ENCODE assay signal across 13 cellular contexts in the genomic region with DNA sequence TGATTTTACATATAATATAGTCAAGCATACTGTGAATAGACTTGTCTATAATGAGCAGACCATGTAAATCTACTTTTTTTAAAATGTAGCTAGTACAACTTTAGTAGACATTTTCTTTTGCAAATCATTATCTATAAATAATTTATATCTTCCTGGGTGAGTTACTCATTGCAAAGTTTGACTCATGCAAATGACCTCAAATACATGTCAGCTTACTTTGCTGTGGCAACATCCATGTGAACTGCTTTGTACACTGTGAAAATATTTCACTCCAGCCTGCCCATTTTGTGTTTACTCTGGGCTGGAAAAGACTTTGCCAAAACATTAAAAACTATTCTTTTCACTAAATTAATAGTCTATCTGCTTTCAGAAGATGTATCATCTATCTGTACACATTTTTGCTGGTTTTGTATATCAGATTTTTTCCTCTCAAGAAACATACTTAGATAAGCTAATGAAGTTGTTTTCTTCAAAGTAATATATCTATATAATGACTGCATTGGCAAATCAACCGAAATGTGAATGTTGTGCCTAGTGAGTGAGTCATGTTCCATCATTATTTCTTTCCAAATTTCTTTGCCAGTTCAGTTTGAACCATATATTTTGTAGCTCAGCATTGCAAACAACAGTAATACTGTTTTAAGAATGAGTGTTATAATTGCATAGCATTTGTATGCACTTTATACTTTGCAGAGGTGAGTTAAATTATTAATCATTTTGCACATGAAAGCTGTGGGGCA. TPM values are rescaled to one million over a fixed set of nuclear protein-coding genes. Genes with fewer than 3 reads are reported as not detected.
A peak's percentile ranks its signal among the peaks of the same experiment; 100 is the strongest.
DNase-seq lines count a peak whose midpoint lies in the region; ATAC-seq and TF ChIP-seq lines count a peak whose summit lies in the region.
"Had no signal": no experiment of that assay in that cellular context is flagged by ENCODE, and none has a peak within 500 bp of the region (broad histone marks: within the 10 kb centered on the region; RNA-seq: fewer than 3 reads in every experiment).

No MANE protein-coding gene starts in this region.

- peaks cover 11% of the 10 kb centered on the region for H3K4me1 ChIP-seq in foreskin keratinocyte

- no peaks in the 10 kb centered on the region for H3K27me3 ChIP-seq in foreskin keratinocyte
- H3K27me3 ChIP-seq: tibial nerve had no signal

- H3K27ac ChIP-seq in foreskin keratinocyte: peak overlapping the region; percentile 44
- H3K27ac ChIP-seq: tibial nerve had no signal

- ATAC-seq in SK-N-SH treated with all-trans-retinoic acid at 6 μM for 48 hours: peak; percentile 88
- peak; percentile 76 for ATAC-seq in foreskin keratinocyte
- ATAC-seq in HG02884 (IDR thresholded peaks at IDR 0.05; ENCODE audit: unreplicated experiment): no peak
- ATAC-seq in HG03095 (IDR thresholded peaks at IDR 0.05; ENCODE audit: unreplicated experiment): no peak
- ATAC-seq: T-helper 17 cell had no signal

- TF ChIP-seq CTCF in foreskin keratinocyte (conservative IDR thresholded peaks at IDR 0.05): no peak

- DNase-seq in A172 (ENCODE audit: low spot score) (peak; percentile 73), H4 (ENCODE audit: low spot score) (peak; percentile 52), foreskin keratinocyte (peak; percentile 48 to 78), medulla oblongata (ENCODE audit: extremely low spot score) (no peak), DMS 273 (lab: John Stamatoyannopoulos, UW; ENCODE audit: unreplicated experiment) (no peak)
- DNase-seq: AML-193; NCI-H1092 treated with DMSO at 0.1 percent for 48 hours; NK-92 treated with Interleukin-12 subunit alpha and Interleukin-12 subunit beta, amount 100 ng/mL, for 24 hours; T-helper 17 cell had no signal

TF ChIP-seq in SK-N-SH treated with all-trans-retinoic acid at 6 μM for 48 hours, 23 proteins besides CTCF, POLR2A, EP300 and RAD21:
- TF ChIP-seq ZC3H10 (CRISPR knock-in tag; IDR thresholded peaks at IDR 0.05): no peak
- TF ChIP-seq ZNF565 (CRISPR knock-in tag; conservative IDR thresholded peaks at IDR 0.05; ENCODE audit: low read depth): no peak
- no peak for TF ChIP-seq ZFP30 (CRISPR knock-in tag; IDR thresholded peaks at IDR 0.05)
- TF ChIP-seq, protein P1, sequence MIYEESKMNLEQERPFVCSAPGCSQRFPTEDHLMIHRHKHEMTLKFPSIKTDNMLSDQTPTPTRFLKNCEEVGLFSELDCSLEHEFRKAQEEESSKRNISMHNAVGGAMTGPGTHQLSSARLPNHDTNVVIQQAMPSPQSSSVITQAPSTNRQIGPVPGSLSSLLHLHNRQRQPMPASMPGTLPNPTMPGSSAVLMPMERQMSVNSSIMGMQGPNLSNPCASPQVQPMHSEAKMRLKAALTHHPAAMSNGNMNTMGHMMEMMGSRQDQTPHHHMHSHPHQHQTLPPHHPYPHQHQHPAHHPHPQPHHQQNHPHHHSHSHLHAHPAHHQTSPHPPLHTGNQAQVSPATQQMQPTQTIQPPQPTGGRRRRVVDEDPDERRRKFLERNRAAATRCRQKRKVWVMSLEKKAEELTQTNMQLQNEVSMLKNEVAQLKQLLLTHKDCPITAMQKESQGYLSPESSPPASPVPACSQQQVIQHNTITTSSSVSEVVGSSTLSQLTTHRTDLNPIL (CRISPR knock-in tag; IDR thresholded peaks at IDR 0.05; ENCODE audit: low read depth): no peak
- no peak for TF ChIP-seq ARNTL (CRISPR knock-in tag; IDR thresholded peaks at IDR 0.05; ENCODE audit: borderline replicate concordance, low read depth)
- no peak for TF ChIP-seq PPARA (CRISPR knock-in tag; IDR thresholded peaks at IDR 0.05; ENCODE audit: borderline replicate concordance)
- no peak for TF ChIP-seq CSRNP3 (CRISPR knock-in tag; IDR thresholded peaks at IDR 0.05)
- no peak for TF ChIP-seq ZNF70 (CRISPR knock-in tag; IDR thresholded peaks at IDR 0.05)

RNA-seq across cellular contexts. Expression of gene IGSF10, which starts 26.5 kb away (rescaled TPM):
- 0.31 and 1.3 TPM in 2 replicates for total RNA-seq in A172 (2014; rRNA removed; shearing (Covaris generic))
- total RNA-seq in H4 (2014; rRNA removed; shearing (Covaris generic)): under 0.01 and 0.77 TPM in 2 replicates
- total RNA-seq in foreskin keratinocyte: not detected in 2 replicates
- polyA plus RNA-seq in foreskin keratinocyte: not detected in 2 replicates

RNA-seq across cellular contexts. Expression of gene P2RY12, which starts 49.8 kb away (rescaled TPM):
- total RNA-seq in A172 (2014; rRNA removed; shearing (Covaris generic)): not detected in 2 replicates
- not detected in 2 replicates for total RNA-seq in H4 (2014; rRNA removed; shearing (Covaris generic))
- total RNA-seq in foreskin keratinocyte: not detected in 2 replicates
- polyA plus RNA-seq in foreskin keratinocyte: not detected in 2 replicates

Comparison
In these comparisons a context has a peak if more than half of its experiments do, and no peak if none do; other contexts are left out.
1. DNase-seq: peak in A172 (single experiment), H4 (single experiment) and foreskin keratinocyte (2 of 2); none in medulla oblongata (single experiment) and DMS 273 (single experiment).
2. ATAC-seq: peak in SK-N-SH treated with all-trans-retinoic acid at 6 μM for 48 hours (single experiment) and foreskin keratinocyte (single experiment); none in HG02884 (single experiment) and HG03095 (single experiment).